ENCODE assay signal across 26 cellular contexts in genomic region chr15:83717010-83717409, GRCh38.
DNase-seq lines count a peak whose midpoint lies in the region; ATAC-seq and TF ChIP-seq lines count a peak whose summit lies in the region.
"Had no signal": no experiment of that assay in that cellular context is flagged by ENCODE, and none has a peak within 500 bp of the region (broad histone marks: within the 10 kb centered on the region; RNA-seq: fewer than 3 reads in every experiment).

No MANE protein-coding gene starts in this region.

- H3K9me3 ChIP-seq in A673 (ENCODE audit: low read depth, low read length, poor library complexity, severe bottlenecking) (no peaks in the 10 kb centered on the region), SJCRH30 (replicated peaks) (no peaks in the 10 kb centered on the region)
- H3K9me3 ChIP-seq: A549, BE2C, BLaER1 had no signal

- H3K36me3 ChIP-seq in A673 (ENCODE audit: insufficient read depth, low read length, poor library complexity, severe bottlenecking) (no peaks in the 10 kb centered on the region), SJCRH30 (no peaks in the 10 kb centered on the region)
- H3K36me3 ChIP-seq: BE2C, BLaER1 had no signal

- CTCF ChIA-PET in A673 (lab: Charles Lee) = no interaction called here
- CTCF ChIA-PET in HEK293T (lab: Yijun Ruan, JAX) = no interaction called here

- POLR2A ChIA-PET in A673 (lab: Charles Lee; ENCODE audit: low non-redundant PET) = interaction anchor here (0.6 kb wide), 1 partner anchor 126 kb away, joined by 8 read pairs; no protein-coding TSS in a partner anchor
- POLR2A ChIA-PET in HEK293T (lab: Yijun Ruan, JAX) = no interaction called here

- no peak for ATAC-seq in GM19467 (IDR thresholded peaks at IDR 0.05; ENCODE audit: unreplicated experiment)
- no peak for ATAC-seq in HG03280 (IDR thresholded peaks at IDR 0.05; ENCODE audit: unreplicated experiment)
- ATAC-seq: A549, GM12878 had no signal

- H3K27me3 ChIP-seq in A673 (replicated peaks; ENCODE audit: insufficient read depth, low read depth, low read length, poor library complexity) (no peaks in the 10 kb centered on the region), SJCRH30 (no peaks in the 10 kb centered on the region)
- H3K27me3 ChIP-seq: BLaER1 had no signal

- peak; percentile 6 for DNase-seq in A673 (ENCODE audit: low spot score)
- no peak for DNase-seq in HEK293T (ENCODE audit: extremely low spot score)
- DNase-seq in NCI-H2227 treated with DMSO at 0.1 percent for 48 hours (lab: John Stamatoyannopoulos, UW) = peak; percentile 88
- DNase-seq in SJCRH30 = peak in 1 of 2 experiments; percentile 48
- DNase-seq in GM19240 (ENCODE audit: insufficient read length, low spot score) = no peak
- DNase-seq in stimulated activated CD4-positive, alpha-beta T cell treated with anti-CD3 and anti-CD28 coated beads, Interleukin-12 subunit alpha, Interleukin-12 subunit beta, amount 100 ng/mL, for 4 hours = no peak
- DNase-seq: ACHN; BE2C; C1 segment of cervical spinal cord; CD4-positive, alpha-beta memory T cell; CD4-positive, CD25-positive, alpha-beta regulatory T cell; CD8-positive, alpha-beta memory T cell; COR-L47; DMS 273 treated with DMSO at 0.1 percent for 48 hours; DMS153; DMS53; DMS79; DND-41; EL; GDM1 had no signal

- BruUV-seq in A673 (replicated peaks; lab: Mats Ljungman, UMichigan) = no TSS peak

- H3K27ac ChIP-seq in A673 (ENCODE audit: low read depth, low read length, poor library complexity, severe bottlenecking) (no peak overlapping the region), SJCRH30 (peak overlapping the region; percentile 62)
- H3K27ac ChIP-seq: 22Rv1, A549, BLaER1 had no signal

- H3K4me3 ChIP-seq in A673 (ENCODE audit: low read depth, low read length, poor library complexity, severe bottlenecking) (no peak overlapping the region), SJCRH30 (no peak overlapping the region)
- H3K4me3 ChIP-seq: A549, BLaER1, GM12878 had no signal

- no peaks in the 10 kb centered on the region for H3K4me1 ChIP-seq in A673 (ENCODE audit: insufficient read depth, low read length, poor library complexity, severe bottlenecking)
- H3K4me1 ChIP-seq in SJCRH30 = peaks cover 20% of the 10 kb centered on the region
- H3K4me1 ChIP-seq: A549, BE2C, BLaER1 had no signal

- TF ChIP-seq CTCF in A673 (conservative IDR thresholded peaks at IDR 0.05; ENCODE audit: low read depth, low read length) = no peak

- intact Hi-C loops in A673 (cut with micrococcal nuclease; ENCODE audit: unreplicated experiment) = no loop called here

TF ChIP-seq in HEK293T, 16 proteins besides CTCF, POLR2A, EP300 and RAD21:
- TF ChIP-seq CTBP1 (IDR thresholded peaks at IDR 0.05; ENCODE audit: borderline replicate concordance) (peak; percentile 66; the same call in 1 of the 2 replicates), ELF4 (IDR thresholded peaks at IDR 0.05) (no peak), PKNOX1 (IDR thresholded peaks at IDR 0.05) (peak; percentile 83), FOXA1 (IDR thresholded peaks at IDR 0.05) (no peak), SUZ12 (IDR thresholded peaks at IDR 0.05) (no peak)

Comparison
In these comparisons a context has a peak if more than half of its experiments do, and no peak if none do; other contexts are left out.
1. DNase-seq: peak in A673 (single experiment) and NCI-H2227 treated with DMSO at 0.1 percent for 48 hours (single experiment); none in HEK293T (single experiment), GM19240 (single experiment) and stimulated activated CD4-positive, alpha-beta T cell treated with anti-CD3 and anti-CD28 coated beads, Interleukin-12 subunit alpha, Interleukin-12 subunit beta, amount 100 ng/mL, for 4 hours (single experiment).